In genomic region chrX:9829308-9830267, GRCh38 we compare ENCODE assay signal across 1 cellular context.
TF ChIP-seq lines count a peak whose summit lies in the region.

No MANE protein-coding gene starts in this region.

TF ChIP-seq in GM12878, 131 proteins besides CTCF, POLR2A, EP300 and RAD21 (continued from another document):
- TF ChIP-seq POU2F2 (IDR thresholded peaks at IDR 0.05; ENCODE audit: borderline replicate concordance, low read depth, low read length) (0 out of 3 replicates have a peak, but pooled peaks have one; percentile 17), USF1 (IDR thresholded peaks at IDR 0.05; ENCODE audit: borderline replicate concordance, extremely low read length, insufficient read depth, low read depth, low read length) (no peak), RELA (IDR thresholded peaks at IDR 0.05; ENCODE audit: borderline replicate concordance, partially characterized antibody) (no peak), ZNF274 (IDR thresholded peaks at IDR 0.05; ENCODE audit: insufficient read depth, insufficient read length) (no peak), MEF2A (IDR thresholded peaks at IDR 0.05; ENCODE audit: insufficient read depth, low read depth, low read length) (no peak), POLR2AphosphoS5 (IDR thresholded peaks at IDR 0.05; ENCODE audit: low read length) (no peak), EGR1 (IDR thresholded peaks at IDR 0.05; ENCODE audit: borderline replicate concordance in 1 of 2, low read depth in 2 of 2, low read length in 2 of 2) (no peak)
- TF ChIP-seq, protein P1, sequence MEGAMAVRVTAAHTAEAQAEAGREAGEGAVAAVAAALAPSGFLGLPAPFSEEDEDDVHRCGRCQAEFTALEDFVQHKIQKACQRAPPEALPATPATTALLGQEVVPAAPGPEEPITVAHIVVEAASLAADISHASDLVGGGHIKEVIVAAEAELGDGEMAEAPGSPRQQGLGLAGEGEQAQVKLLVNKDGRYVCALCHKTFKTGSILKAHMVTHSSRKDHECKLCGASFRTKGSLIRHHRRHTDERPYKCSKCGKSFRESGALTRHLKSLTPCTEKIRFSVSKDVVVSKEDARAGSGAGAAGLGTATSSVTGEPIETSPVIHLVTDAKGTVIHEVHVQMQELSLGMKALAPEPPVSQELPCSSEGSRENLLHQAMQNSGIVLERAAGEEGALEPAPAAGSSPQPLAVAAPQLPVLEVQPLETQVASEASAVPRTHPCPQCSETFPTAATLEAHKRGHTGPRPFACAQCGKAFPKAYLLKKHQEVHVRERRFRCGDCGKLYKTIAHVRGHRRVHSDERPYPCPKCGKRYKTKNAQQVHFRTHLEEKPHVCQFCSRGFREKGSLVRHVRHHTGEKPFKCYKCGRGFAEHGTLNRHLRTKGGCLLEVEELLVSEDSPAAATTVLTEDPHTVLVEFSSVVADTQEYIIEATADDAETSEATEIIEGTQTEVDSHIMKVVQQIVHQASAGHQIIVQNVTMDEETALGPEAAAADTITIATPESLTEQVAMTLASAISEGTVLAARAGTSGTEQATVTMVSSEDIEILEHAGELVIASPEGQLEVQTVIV (IDR thresholded peaks at IDR 0.05; ENCODE audit: borderline replicate concordance, partially characterized antibody): no peak
- TF ChIP-seq, protein P2, sequence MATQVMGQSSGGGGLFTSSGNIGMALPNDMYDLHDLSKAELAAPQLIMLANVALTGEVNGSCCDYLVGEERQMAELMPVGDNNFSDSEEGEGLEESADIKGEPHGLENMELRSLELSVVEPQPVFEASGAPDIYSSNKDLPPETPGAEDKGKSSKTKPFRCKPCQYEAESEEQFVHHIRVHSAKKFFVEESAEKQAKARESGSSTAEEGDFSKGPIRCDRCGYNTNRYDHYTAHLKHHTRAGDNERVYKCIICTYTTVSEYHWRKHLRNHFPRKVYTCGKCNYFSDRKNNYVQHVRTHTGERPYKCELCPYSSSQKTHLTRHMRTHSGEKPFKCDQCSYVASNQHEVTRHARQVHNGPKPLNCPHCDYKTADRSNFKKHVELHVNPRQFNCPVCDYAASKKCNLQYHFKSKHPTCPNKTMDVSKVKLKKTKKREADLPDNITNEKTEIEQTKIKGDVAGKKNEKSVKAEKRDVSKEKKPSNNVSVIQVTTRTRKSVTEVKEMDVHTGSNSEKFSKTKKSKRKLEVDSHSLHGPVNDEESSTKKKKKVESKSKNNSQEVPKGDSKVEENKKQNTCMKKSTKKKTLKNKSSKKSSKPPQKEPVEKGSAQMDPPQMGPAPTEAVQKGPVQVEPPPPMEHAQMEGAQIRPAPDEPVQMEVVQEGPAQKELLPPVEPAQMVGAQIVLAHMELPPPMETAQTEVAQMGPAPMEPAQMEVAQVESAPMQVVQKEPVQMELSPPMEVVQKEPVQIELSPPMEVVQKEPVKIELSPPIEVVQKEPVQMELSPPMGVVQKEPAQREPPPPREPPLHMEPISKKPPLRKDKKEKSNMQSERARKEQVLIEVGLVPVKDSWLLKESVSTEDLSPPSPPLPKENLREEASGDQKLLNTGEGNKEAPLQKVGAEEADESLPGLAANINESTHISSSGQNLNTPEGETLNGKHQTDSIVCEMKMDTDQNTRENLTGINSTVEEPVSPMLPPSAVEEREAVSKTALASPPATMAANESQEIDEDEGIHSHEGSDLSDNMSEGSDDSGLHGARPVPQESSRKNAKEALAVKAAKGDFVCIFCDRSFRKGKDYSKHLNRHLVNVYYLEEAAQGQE (IDR thresholded peaks at IDR 0.05; ENCODE audit: low read depth, low read length): no peak
